8 cellular contexts compared by ENCODE assay signal in the genomic region with DNA sequence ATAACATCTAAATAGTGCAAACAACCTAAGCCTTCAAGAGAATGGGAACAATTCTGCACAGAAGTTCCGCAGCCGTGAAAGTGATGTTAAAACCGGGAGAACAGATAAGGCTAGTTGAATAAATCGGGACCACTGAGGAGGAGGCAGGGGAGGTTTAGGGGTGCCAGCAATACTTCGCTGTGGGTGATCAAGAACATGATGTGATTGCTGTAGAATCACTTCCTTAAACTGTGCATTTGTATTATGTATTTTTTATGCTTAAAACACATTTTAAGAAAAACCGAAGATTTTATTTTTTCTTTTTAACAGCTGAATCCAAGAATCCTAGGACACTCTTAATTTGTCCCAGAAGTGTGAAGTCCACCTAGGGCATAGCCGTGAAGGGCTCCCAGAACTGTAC. TPM values are rescaled to one million over a fixed set of nuclear protein-coding genes. Genes with fewer than 3 reads are reported as not detected.
DNase-seq lines count a peak whose midpoint lies in the region; ATAC-seq, FAIRE-seq and TF ChIP-seq lines count a peak whose summit lies in the region.

No MANE protein-coding gene starts in this region.

- H3K9me3 ChIP-seq in endothelial cell of umbilical vein (replicated peaks; ENCODE audit: control insufficient read depth, insufficient read depth, low read length) (no peaks in the 10 kb centered on the region), psoas muscle (no peaks in the 10 kb centered on the region)

- ATAC-seq in HG03439 (IDR thresholded peaks at IDR 0.05; ENCODE audit: unreplicated experiment) (peak; percentile 7), psoas muscle (no peak)

- peak overlapping the region; percentile 54 for H3K4me2 ChIP-seq in endothelial cell of umbilical vein (ENCODE audit: insufficient read depth, low read length)

- CTCF ChIA-PET in endothelial cell of umbilical vein (lab: Charles Lee) = interaction anchor here (1.2 kb wide), 1 partner anchor 147 kb away, joined by 3 read pairs; no protein-coding TSS in a partner anchor

- H2AFZ ChIP-seq in endothelial cell of umbilical vein (ENCODE audit: low read depth, low read length) = peak overlapping the region; percentile 76

- dilution Hi-C loops in endothelial cell of umbilical vein (cut with MboI; ENCODE audit: extremely low pct_ligation_motif_present, low sequenced_read_pairs) = no loop called here

- TF ChIP-seq CTCF in endothelial cell of umbilical vein (IDR thresholded peaks at IDR 0.05; ENCODE audit: extremely low read depth in 1 of 2, insufficient read depth in 1 of 2, low read depth in 1 of 2, low read length in 2 of 2) = no peak
- TF ChIP-seq CTCF in psoas muscle (IDR thresholded peaks at IDR 0.05) = no peak
- no peak for TF ChIP-seq CTCF in GM20000 (IDR thresholded peaks at IDR 0.05; ENCODE audit: extremely low read depth, missing control alignments)

- H3K4me3 ChIP-seq in endothelial cell of umbilical vein (replicated peaks in 1 of 3; ENCODE audit: insufficient read depth in 1 of 3, low read depth in 1 of 3, low read length in 3 of 3) (peak overlapping the region in 1 of 3 experiments; percentile 34), psoas muscle (peak overlapping the region; percentile 58)

- no peaks in the 10 kb centered on the region for H3K27me3 ChIP-seq in endothelial cell of umbilical vein (ENCODE audit: control insufficient read depth in 2 of 2, insufficient read depth in 2 of 2, low read length in 2 of 2)
- no peaks in the 10 kb centered on the region for H3K27me3 ChIP-seq in psoas muscle (ENCODE audit: insufficient read depth in 3 of 3, low read length in 2 of 3)

- TF ChIP-seq POLR2A in GM12891 (IDR thresholded peaks at IDR 0.05; ENCODE audit: low read depth, low read length) = no peak
- TF ChIP-seq POLR2A in endothelial cell of umbilical vein (IDR thresholded peaks at IDR 0.05; ENCODE audit: low read depth, low read length) = no peak

- no peak overlapping the region for H3K9ac ChIP-seq in endothelial cell of umbilical vein (replicated peaks; ENCODE audit: extremely low read depth, insufficient read depth, low read length)

- H4K20me1 ChIP-seq in endothelial cell of umbilical vein (replicated peaks; ENCODE audit: control insufficient read depth, extremely low read depth, insufficient read depth, low read length) = no peaks in the 10 kb centered on the region

- no peaks in the 10 kb centered on the region for H3K79me2 ChIP-seq in endothelial cell of umbilical vein (ENCODE audit: control insufficient read depth, insufficient read depth, low read length)

- POLR2A ChIA-PET in endothelial cell of umbilical vein (lab: Charles Lee) = no interaction called here

- H3K9me1 ChIP-seq in endothelial cell of umbilical vein (replicated peaks; ENCODE audit: control insufficient read depth, extremely low read depth, insufficient read depth, low read length) = no peaks in the 10 kb centered on the region

- no peak for FAIRE-seq in GM12891 (lab: Jason Lieb, UNC)
- FAIRE-seq in endothelial cell of umbilical vein (lab: Jason Lieb, UNC) = no peak

- BruUV-seq in endothelial cell of umbilical vein (replicated peaks; lab: Mats Ljungman, UMichigan) = no TSS peak

- 75 to 80% (median 79%) methylated on average over 7 of the region's 7 CpGs for WGBS in psoas muscle, 3 donors

- intact Hi-C loops in endothelial cell of umbilical vein (cut with micrococcal nuclease) = no loop called here
- intact Hi-C loops in psoas muscle (cut with DNase I) = loop anchor here in 1 of 2 donors (10.0 kb wide), 1 partner anchor 1483 kb away; no protein-coding TSS in a partner anchor

- H3K4me1 ChIP-seq in endothelial cell of umbilical vein (ENCODE audit: control insufficient read depth, extremely low read depth, insufficient read depth, low read length) = peaks cover 5% of the 10 kb centered on the region
- peaks cover 5% of the 10 kb centered on the region for H3K4me1 ChIP-seq in psoas muscle

- H3K27ac ChIP-seq in endothelial cell of umbilical vein (ENCODE audit: insufficient read depth, low read depth, low read length) = no peak overlapping the region
- H3K27ac ChIP-seq in psoas muscle = no peak overlapping the region

- H3K36me3 ChIP-seq in endothelial cell of umbilical vein (ENCODE audit: control insufficient read depth in 2 of 2, extremely low read depth in 1 of 2, insufficient read depth in 2 of 2, low read length in 2 of 2) (no peaks in the 10 kb centered on the region), psoas muscle (ENCODE audit: insufficient read depth in 1 of 2, low read depth in 1 of 2) (no peaks in the 10 kb centered on the region)

- no peak for DNase-seq in GM12891 (ENCODE audit: insufficient read length, low spot score)
- DNase-seq in endothelial cell of umbilical vein (ENCODE audit: low read depth, low spot score) = no peak
- no peak for DNase-seq in psoas muscle
- DNase-seq in NCI-H146 (lab: John Stamatoyannopoulos, UW) = no peak
- DNase-seq in mucosa of gallbladder (ENCODE audit: low spot score) = no peak
- no peak for DNase-seq in GM20000 (ENCODE audit: low spot score)
- DNase-seq in NCI-H1930 (lab: John Stamatoyannopoulos, UW) = no peak

TF ChIP-seq in GM12891, 5 proteins besides CTCF, POLR2A, EP300 and RAD21:
- peak; percentile 85 for TF ChIP-seq SPI1 (IDR thresholded peaks at IDR 0.05; ENCODE audit: low read depth, low read length)
- no peak for TF ChIP-seq POLR2AphosphoS5 (IDR thresholded peaks at IDR 0.05; ENCODE audit: low read depth, low read length)

TF ChIP-seq in endothelial cell of umbilical vein, 7 proteins besides CTCF, POLR2A, EP300 and RAD21:
- TF ChIP-seq MYC (IDR thresholded peaks at IDR 0.05; ENCODE audit: low read depth, low read length) = no peak
- no peak for TF ChIP-seq FOS (IDR thresholded peaks at IDR 0.05; ENCODE audit: borderline replicate concordance, insufficient read depth, low read length)
- TF ChIP-seq MAX (IDR thresholded peaks at IDR 0.05; ENCODE audit: insufficient read depth, insufficient read length) = no peak
- TF ChIP-seq POLR2AphosphoS5 (IDR thresholded peaks at IDR 0.05; ENCODE audit: insufficient read depth, low read depth, low read length) = no peak
- no peak for TF ChIP-seq EZH2 (IDR thresholded peaks at IDR 0.05; ENCODE audit: borderline replicate concordance, low read depth, low read length, severe bottlenecking)
- no peak for TF ChIP-seq GATA2 (IDR thresholded peaks at IDR 0.05; ENCODE audit: insufficient read depth, insufficient read length, low read depth, low read length)
- TF ChIP-seq JUN (IDR thresholded peaks at IDR 0.05; ENCODE audit: borderline replicate concordance, insufficient read depth, insufficient read length, low read depth) = no peak
TF ChIP-seq in endothelial cell of umbilical vein: peak in this region for 0.

RNA-seq across cellular contexts. Expression of gene TTC32, which starts 33.6 kb away (rescaled TPM):
- polyA plus RNA-seq in GM12891 (2012; ENCODE audit: low read depth, missing spikeins) = 13.6 TPM
- total RNA-seq in endothelial cell of umbilical vein (8.8 and 13.8 TPM in 2 replicates), psoas muscle (10 to 100 TPM in 1 of 4 donors, 1 to 10 TPM in 3; 3.7 to 10.3 (median 6.5) TPM), mucosa of gallbladder (6.8 TPM)
- polyA plus RNA-seq in endothelial cell of umbilical vein (8.7 and 9.4 TPM in 2 replicates), psoas muscle (10 to 100 TPM in 1 of 3 donors, 1 to 10 TPM in 2; 4.4 to 22.1 (median 9.6) TPM)
- 10.8 and 10.9 TPM in 2 replicates for polyA plus RNA-seq in endothelial cell of umbilical vein (2011; cell fraction: cytosol; rRNA removed)
- polyA plus RNA-seq in endothelial cell of umbilical vein (2011; cell fraction: nucleus; rRNA removed) = 27.0 and 44.9 TPM in 2 replicates
- polyA plus RNA-seq in endothelial cell of umbilical vein (2012) = 8.1 and 9.0 TPM in 2 replicates
- 4.4 and 7.6 TPM in 2 replicates for polyA minus RNA-seq in endothelial cell of umbilical vein
- polyA minus RNA-seq in endothelial cell of umbilical vein (2011; cell fraction: cytosol; rRNA and poly(A)+ RNA removed) = 9.1 TPM
- polyA minus RNA-seq in endothelial cell of umbilical vein (2011; cell fraction: nucleus; rRNA and poly(A)+ RNA removed) = 36.7 and 41.1 TPM in 2 replicates
